Comparison of ENCODE assay signal across 8 cellular contexts in genomic region chr17:45314761-45315549, GRCh38. TPM values are rescaled to one million over a fixed set of nuclear protein-coding genes. Genes with fewer than 3 reads are reported as not detected.
DNase-seq lines count a peak whose midpoint lies in the region; ATAC-seq and TF ChIP-seq lines count a peak whose summit lies in the region.

No MANE protein-coding gene starts in this region.

- peaks cover 12% of the 10 kb centered on the region for H4K20me1 ChIP-seq in hepatocyte (ENCODE audit: insufficient read depth, poor library complexity, severe bottlenecking)

- no peaks in the 10 kb centered on the region for H3K9me3 ChIP-seq in hepatocyte (ENCODE audit: low read depth)
- H3K9me3 ChIP-seq in tibial nerve = no peaks in the 10 kb centered on the region

- no peak for ATAC-seq in GM18511 (IDR thresholded peaks at IDR 0.05; ENCODE audit: unreplicated experiment)
- ATAC-seq in GM21619 (IDR thresholded peaks at IDR 0.05; ENCODE audit: unreplicated experiment) = no peak
- no peak for ATAC-seq in HG02973 (IDR thresholded peaks at IDR 0.05; ENCODE audit: unreplicated experiment)

- H3K4me1 ChIP-seq in hepatocyte (ENCODE audit: insufficient read depth) = peaks cover 44% of the 10 kb centered on the region
- H3K4me1 ChIP-seq in tibial nerve = peaks cover 0 to 79% (median 56%) of the 10 kb centered on the region in 4 donors

- H3K36me3 ChIP-seq in hepatocyte (replicated peaks; ENCODE audit: insufficient read depth, low read depth) = no peaks in the 10 kb centered on the region
- no peaks in the 10 kb centered on the region for H3K36me3 ChIP-seq in tibial nerve

- TF ChIP-seq POLR2A in tibial nerve (IDR thresholded peaks at IDR 0.05) = no peak

- H3K27ac ChIP-seq in VCaP = peak overlapping the region; percentile 91
- H3K27ac ChIP-seq in hepatocyte = no peak overlapping the region
- peak overlapping the region; percentile 95 to 98 (median 96) for H3K27ac ChIP-seq in tibial nerve

- H3K4me3 ChIP-seq in hepatocyte (peak overlapping the region; percentile 80), tibial nerve (peak overlapping the region in 3 of 4 donors; percentile 72 to 90 (median 79))

- WGBS in hepatocyte (ENCODE audit: low lambda C conversion rate, missing lambda C conversion rate) = 81% methylated on average over 11 of the region's 11 CpGs
- 27 to 35% methylated on average over 11 of the region's 11 CpGs for WGBS in tibial nerve, 2 donors

- peak overlapping the region; percentile 92 for H3K4me2 ChIP-seq in hepatocyte

- H3K9me2 ChIP-seq in hepatocyte (replicated peaks; ENCODE audit: insufficient read depth) = no peaks in the 10 kb centered on the region

- no peak overlapping the region for H2AFZ ChIP-seq in hepatocyte

- H3K79me2 ChIP-seq in hepatocyte = peaks cover 45% of the 10 kb centered on the region

- peak; percentile 30 for DNase-seq in stimulated activated CD4-positive, alpha-beta T cell treated with anti-CD3 and anti-CD28 coated beads, Interleukin-4, amount 100 ng/mL, for 24 hours
- no peak for DNase-seq in stimulated activated CD4-positive, alpha-beta T cell treated with anti-CD3 and anti-CD28 coated beads, Interleukin-4, amount 100 ng/mL, for 4 hours
- no peak for DNase-seq in hepatocyte (ENCODE audit: low spot score)
- DNase-seq in tibial nerve (ENCODE audit: low spot score in 2 of 2) = no peak

- H3K27me3 ChIP-seq in hepatocyte (no peaks in the 10 kb centered on the region), tibial nerve (no peaks in the 10 kb centered on the region)

- TF ChIP-seq CTCF in VCaP (conservative IDR thresholded peaks at IDR 0.05) (no peak), hepatocyte (IDR thresholded peaks at IDR 0.05; ENCODE audit: poor library complexity) (no peak), tibial nerve (IDR thresholded peaks at IDR 0.05) (no peak)

- no peak for TF ChIP-seq EP300 in tibial nerve (IDR thresholded peaks at IDR 0.05)

RNA-seq across cellular contexts. Expression of gene MAP3K14, which starts 1.9 kb away (rescaled TPM):
- total RNA-seq in hepatocyte (2.3 and 3.0 TPM in 2 replicates), tibial nerve (10 to 100 TPM in 3 of 4 donors, 1 to 10 TPM in 1; 9.6 to 15.6 (median 13.3) TPM)
- 3.0 TPM in 2 replicates for polyA plus RNA-seq in hepatocyte

RNA-seq across cellular contexts. Expression of gene SPATA32, which starts 53.1 kb away (rescaled TPM):
- total RNA-seq in hepatocyte (not detected in 2 replicates), tibial nerve (not detected)
- 0.19 and 0.31 TPM in 2 replicates for polyA plus RNA-seq in hepatocyte
